ENCODE assay signal across 9 cellular contexts in the genomic region with DNA sequence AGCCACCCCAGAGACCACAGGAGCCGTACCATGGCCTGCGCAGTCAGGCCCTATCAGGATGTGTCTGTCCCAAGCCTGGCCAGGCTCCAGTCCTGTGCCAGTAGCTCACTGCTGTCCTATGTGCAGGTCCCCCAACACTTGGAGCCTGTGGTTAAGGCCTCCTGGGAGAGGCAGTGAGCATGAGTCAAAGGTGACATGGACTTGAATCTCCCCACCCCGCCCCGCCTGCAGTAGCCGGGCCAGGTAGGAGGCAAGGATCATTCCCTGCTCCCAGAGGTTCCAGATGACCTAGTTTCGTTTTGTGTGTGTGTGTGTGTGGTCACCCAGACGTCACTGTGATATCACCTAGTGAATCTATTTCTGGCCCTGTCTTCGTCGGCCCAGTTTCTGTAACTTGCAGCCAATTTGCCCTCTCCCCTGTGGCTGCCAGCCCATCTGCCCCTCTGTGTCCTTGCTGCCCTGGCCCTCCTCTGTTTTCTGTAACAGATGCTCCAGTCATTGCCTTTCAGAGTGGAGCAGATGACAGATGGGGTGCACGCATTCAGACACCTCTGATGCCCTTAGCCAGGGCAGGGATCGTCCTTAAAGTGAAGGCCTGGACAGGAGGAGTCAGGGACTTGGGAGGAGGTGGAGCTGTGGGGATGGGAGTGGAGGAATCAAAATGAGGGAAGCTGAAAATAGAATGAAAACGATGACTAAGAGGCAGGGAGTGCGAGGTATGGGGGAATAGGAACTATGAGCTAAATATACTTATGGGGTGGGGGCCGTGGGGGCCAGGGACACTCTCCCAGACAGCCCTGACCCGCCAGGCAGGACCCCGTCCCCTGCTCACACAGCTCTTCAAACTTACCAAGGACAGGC. TPM values are rescaled to one million over a fixed set of nuclear protein-coding genes. Genes with fewer than 3 reads are reported as not detected.
A peak's percentile ranks its signal among the peaks of the same experiment; 100 is the strongest.
DNase-seq lines count a peak whose midpoint lies in the region; ATAC-seq and TF ChIP-seq lines count a peak whose summit lies in the region.
"Had no signal": no experiment of that assay in that cellular context is flagged by ENCODE, and none has a peak within 500 bp of the region (broad histone marks: within the 10 kb centered on the region; RNA-seq: fewer than 3 reads in every experiment).

No MANE protein-coding gene starts in this region.

- peak overlapping the region; percentile 47 for H3K9ac ChIP-seq in Loucy (ENCODE audit: low read depth, low read length, poor library complexity, severe bottlenecking)

- H4K20me1 ChIP-seq in Loucy (ENCODE audit: insufficient read depth, low read length, poor library complexity, severe bottlenecking): no peaks in the 10 kb centered on the region

- H3K4me2 ChIP-seq in Loucy (ENCODE audit: low read depth, low read length, poor library complexity, severe bottlenecking): peak overlapping the region; percentile 18

- ATAC-seq in left colon (peak; percentile 88), HG02938 (IDR thresholded peaks at IDR 0.05; ENCODE audit: unreplicated experiment) (no peak), HG02885 (IDR thresholded peaks at IDR 0.05; ENCODE audit: poor library complexity, unreplicated experiment) (no peak)
- ATAC-seq in stimulated activated naive B cell treated with anti-CD40 and anti-IgM and Interleukin-4, amounts not matched to agents 10 μg/mL and 1 μg/mL and 100 μg/mL, for 72 hours (replicated peaks): no peak

- no peaks in the 10 kb centered on the region for H3K9me2 ChIP-seq in Loucy (replicated peaks; ENCODE audit: low read depth, low read length)

- no peaks in the 10 kb centered on the region for H3K27me3 ChIP-seq in Loucy (ENCODE audit: insufficient read depth, low read length, poor library complexity, severe bottlenecking)

- H3K27ac Mint-ChIP-seq in brain: peak overlapping the region in 4 of 5 experiments; percentile 33 to 92 (median 81)
- no peak overlapping the region for H3K27ac Mint-ChIP-seq in stimulated activated naive B cell treated with anti-CD40 and anti-IgM and Interleukin-4, amounts not matched to agents 10 μg/mL and 1 μg/mL and 100 μg/mL, for 72 hours

- no peak overlapping the region for H2AFZ ChIP-seq in Loucy (ENCODE audit: low read length)

- peaks cover 0 to 2% (median 0%) of the 10 kb centered on the region in 5 experiments for H3K9me3 Mint-ChIP-seq in brain
- no peaks in the 10 kb centered on the region for H3K9me3 Mint-ChIP-seq in stimulated activated naive B cell treated with anti-CD40 and anti-IgM and Interleukin-4, amounts not matched to agents 10 μg/mL and 1 μg/mL and 100 μg/mL, for 72 hours

- peak overlapping the region in 1 of 5 experiments; percentile 14 for H3K4me3 Mint-ChIP-seq in brain
- H3K4me3 Mint-ChIP-seq in stimulated activated naive B cell treated with anti-CD40 and anti-IgM and Interleukin-4, amounts not matched to agents 10 μg/mL and 1 μg/mL and 100 μg/mL, for 72 hours: no peak overlapping the region

- H3K4me1 Mint-ChIP-seq in brain: peaks cover 72% of the 10 kb centered on the region
- H3K4me1 Mint-ChIP-seq in stimulated activated naive B cell treated with anti-CD40 and anti-IgM and Interleukin-4, amounts not matched to agents 10 μg/mL and 1 μg/mL and 100 μg/mL, for 72 hours: peaks cover 5 to 8% of the 10 kb centered on the region in 2 donors

- no peaks in the 10 kb centered on the region for H3K36me3 ChIP-seq in Loucy (ENCODE audit: insufficient read depth, low read length)

- H3K36me3 Mint-ChIP-seq in brain: no peaks in the 10 kb centered on the region
- H3K36me3 Mint-ChIP-seq in stimulated activated naive B cell treated with anti-CD40 and anti-IgM and Interleukin-4, amounts not matched to agents 10 μg/mL and 1 μg/mL and 100 μg/mL, for 72 hours: no peaks in the 10 kb centered on the region

- peaks cover 4% of the 10 kb centered on the region for H3K27me3 Mint-ChIP-seq in brain
- H3K27me3 Mint-ChIP-seq in stimulated activated naive B cell treated with anti-CD40 and anti-IgM and Interleukin-4, amounts not matched to agents 10 μg/mL and 1 μg/mL and 100 μg/mL, for 72 hours: peaks cover 39 to 44% of the 10 kb centered on the region in 2 donors

- in situ Hi-C loops in ACHN (cut with HindIII; ENCODE audit: low pct_ligation_motif_present, low pct_unique_long_range_greater_than_20kb, low sequenced_read_pairs): no loop called here

- H3K4me1 ChIP-seq in Loucy (ENCODE audit: insufficient read depth, low read length, poor library complexity, severe bottlenecking): peaks cover 80% of the 10 kb centered on the region

- no peak for TF ChIP-seq CTCF in Loucy (conservative IDR thresholded peaks at IDR 0.05; ENCODE audit: low read length)
- TF ChIP-seq CTCF in brain (conservative IDR thresholded peaks at IDR 0.05): no peak

- H3K79me2 ChIP-seq in Loucy (ENCODE audit: insufficient read depth, low read length): no peaks in the 10 kb centered on the region

- H3F3A ChIP-seq in Loucy (ENCODE audit: low read depth): no peaks in the 10 kb centered on the region

- intact Hi-C loops in left colon (cut with DNase I, micrococcal nuclease): no loop called here

- no peaks in the 10 kb centered on the region for H3K9me3 ChIP-seq in Loucy (ENCODE audit: insufficient read depth, low read depth, low read length)

- DNase-seq in ACHN (peak; percentile 36), left colon (peak; percentile 43 to 72), superior temporal gyrus (ENCODE audit: extremely low spot score) (no peak)
- DNase-seq in stimulated activated naive B cell treated with anti-CD40 and anti-IgM and Interleukin-4, amounts not matched to agents 10 μg/mL and 1 μg/mL and 100 μg/mL, for 72 hours: no peak
- DNase-seq: trophoblast cell had no signal

- H3K4me3 ChIP-seq in Loucy (ENCODE audit: low read length, poor library complexity, severe bottlenecking): no peak overlapping the region

RNA-seq across cellular contexts. Expression of gene SLC6A12, which starts 37.4 kb away (rescaled TPM):
- 16.6 TPM for polyA plus RNA-seq in brain (ENCODE audit: insufficient read depth, low read depth, low replicate concordance)
- 1 to 10 TPM; 2.3 to 3.9 TPM for total RNA-seq in left colon

Comparison
In these comparisons a context has a peak if more than half of its experiments do, and no peak if none do; other contexts are left out.
1. DNase-seq: peak in ACHN (single experiment) and left colon (2 of 2); none in superior temporal gyrus (single experiment) and stimulated activated naive B cell treated with anti-CD40 and anti-IgM and Interleukin-4, amounts not matched to agents 10 μg/mL and 1 μg/mL and 100 μg/mL, for 72 hours (single experiment).